ENCODE assay signal across 19 cellular contexts in the genomic region with DNA sequence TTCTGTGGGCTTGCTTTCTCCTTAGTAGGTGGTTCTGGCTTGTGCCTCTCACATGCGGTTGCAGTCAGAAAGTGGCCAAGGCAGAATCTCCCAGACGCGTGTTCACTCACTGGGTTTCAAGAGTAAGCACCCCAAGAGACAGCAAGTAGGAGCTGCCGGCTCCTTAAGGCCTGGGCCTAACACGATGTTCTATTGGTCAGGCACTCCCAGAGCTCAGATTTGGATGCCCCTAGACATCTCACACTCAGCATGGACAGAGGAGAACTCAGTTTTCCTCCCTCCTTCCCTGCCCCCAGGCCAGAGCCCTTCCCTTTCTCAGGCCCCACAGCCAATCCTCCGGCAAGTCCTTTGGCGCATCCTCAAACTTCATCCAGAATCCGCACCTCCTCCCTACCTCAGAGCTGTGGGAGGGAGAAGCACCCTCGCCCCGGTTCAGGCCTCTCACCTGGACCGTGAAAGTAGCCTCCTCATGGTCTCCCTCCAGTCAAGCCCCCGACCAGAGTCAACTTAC. TPM values are rescaled to one million over a fixed set of nuclear protein-coding genes. Genes with fewer than 3 reads are reported as not detected.
A peak's percentile ranks its signal among the peaks of the same experiment; 100 is the strongest.
DNase-seq lines count a peak whose midpoint lies in the region; ATAC-seq, FAIRE-seq and TF ChIP-seq lines count a peak whose summit lies in the region.
"Had no signal": no experiment of that assay in that cellular context is flagged by ENCODE, and none has a peak within 500 bp of the region (broad histone marks: within the 10 kb centered on the region; RNA-seq: fewer than 3 reads in every experiment).

No MANE protein-coding gene starts in this region.

- DNase-seq in activated CD4-positive, alpha-beta T cell treated with anti-CD3 and anti-CD28 coated beads for 36 hours, result no peak
- DNase-seq in activated CD4-positive, alpha-beta T cell treated with anti-CD3 and anti-CD28 coated beads, Interleukin-2, amount 50 U/mL, for 4 hours, result no peak
- DNase-seq in CD8-positive, alpha-beta T cell, result peak in 1 of 7 experiments; percentile 45
- DNase-seq in H1 (ENCODE audit: low read depth in 1 of 2, low spot score in 2 of 2) (no peak), posterior vena cava (ENCODE audit: low spot score) (peak; percentile 61), HCEC 1CT (no peak), SW480 (ENCODE audit: low spot score) (no peak)
- DNase-seq: Kasumi-1; left cardiac atrium; NCI-H748 treated with DMSO at 0.1 percent for 48 hours; retina; SHP77; stimulated activated CD4-positive, alpha-beta T cell treated with anti-CD3 and anti-CD28 coated beads, Interleukin-2, amount 100 ng/mL, for 24 hours had no signal

- H3K27me3 Mint-ChIP-seq in activated CD4-positive, alpha-beta T cell treated with anti-CD3 and anti-CD28 coated beads for 36 hours, result no peaks in the 10 kb centered on the region
- no peaks in the 10 kb centered on the region for H3K27me3 Mint-ChIP-seq in CD8-positive, alpha-beta T cell (ENCODE audit: low read depth)

- no peak overlapping the region for H2BK15ac ChIP-seq in H1 (ENCODE audit: low read length)

- no peak overlapping the region for H2BK12ac ChIP-seq in H1 (ENCODE audit: low read depth, low read length)

- FAIRE-seq in H1 (lab: Jason Lieb, UNC), result no peak

- TF ChIP-seq POLR2A in H1 (IDR thresholded peaks at IDR 0.05; ENCODE audit: control extremely low read depth in 1 of 2, low read depth in 2 of 2, low read length in 2 of 2), result no peak

- no peaks in the 10 kb centered on the region for H3K9me3 ChIP-seq in CD8-positive, alpha-beta T cell (ENCODE audit: low read length)
- peaks cover 4% of the 10 kb centered on the region in 2 experiments; a peak in 1 of 4 replicates for H3K9me3 ChIP-seq in H1 (ENCODE audit: insufficient read depth in 2 of 2, low read depth in 1 of 2, low read length in 1 of 2)

- H2BK20ac ChIP-seq in H1 (ENCODE audit: low read length), result peak overlapping the region; percentile 92; the same call in 1 of the 2 replicates

- H3K36me3 Mint-ChIP-seq in activated CD4-positive, alpha-beta T cell treated with anti-CD3 and anti-CD28 coated beads for 36 hours (ENCODE audit: low read depth), result peaks cover 49% of the 10 kb centered on the region
- H3K36me3 Mint-ChIP-seq in CD8-positive, alpha-beta T cell, result peaks cover 41% of the 10 kb centered on the region
- H3K36me3 Mint-ChIP-seq: brain had no signal

- H3K27me3 ChIP-seq in CD8-positive, alpha-beta T cell (ENCODE audit: insufficient read depth, low read length), result no peaks in the 10 kb centered on the region
- no peaks in the 10 kb centered on the region for H3K27me3 ChIP-seq in H1 (replicated peaks in 1 of 4; ENCODE audit: control insufficient read depth in 3 of 4, extremely low read depth in 1 of 4, insufficient read depth in 3 of 4, low read length in 3 of 4)
- H3K27me3 ChIP-seq: hepatocyte, tibial artery had no signal

- no peaks in the 10 kb centered on the region for H3K79me2 ChIP-seq in H1 (ENCODE audit: control insufficient read depth in 1 of 2, insufficient read depth in 2 of 2, low read length in 2 of 2)
- H3K79me2 ChIP-seq: hepatocyte had no signal

- peaks cover 11% of the 10 kb centered on the region for H3K9me3 Mint-ChIP-seq in activated CD4-positive, alpha-beta T cell treated with anti-CD3 and anti-CD28 coated beads for 36 hours (ENCODE audit: low read depth)
- H3K9me3 Mint-ChIP-seq in CD8-positive, alpha-beta T cell, result no peaks in the 10 kb centered on the region

- H4K20me1 ChIP-seq in H1 (replicated peaks in 1 of 2; ENCODE audit: control insufficient read depth in 1 of 2, insufficient read depth in 2 of 2, low read length in 2 of 2), result no peaks in the 10 kb centered on the region

- H3K4me3 Mint-ChIP-seq in activated CD4-positive, alpha-beta T cell treated with anti-CD3 and anti-CD28 coated beads for 36 hours, result no peak overlapping the region
- H3K4me3 Mint-ChIP-seq in CD8-positive, alpha-beta T cell, result no peak overlapping the region
- H3K4me3 Mint-ChIP-seq: brain had no signal

- no peak overlapping the region for H3K4me2 ChIP-seq in H1 (ENCODE audit: insufficient read depth in 1 of 2, low read depth in 2 of 2, low read length in 2 of 2)
- H3K4me2 ChIP-seq: hepatocyte had no signal

- H3K27ac Mint-ChIP-seq in activated CD4-positive, alpha-beta T cell treated with anti-CD3 and anti-CD28 coated beads for 36 hours, result peak overlapping the region; percentile 72
- peak overlapping the region; percentile 76 for H3K27ac Mint-ChIP-seq in CD8-positive, alpha-beta T cell

- no peak overlapping the region for H2BK120ac ChIP-seq in H1 (replicated peaks; ENCODE audit: low read depth, low read length)

- no peak overlapping the region for H3K14ac ChIP-seq in H1 (ENCODE audit: insufficient read length)

- no peak overlapping the region for H3K27ac ChIP-seq in CD8-positive, alpha-beta T cell (ENCODE audit: low read depth, low read length)
- no peak overlapping the region for H3K27ac ChIP-seq in H1 (ENCODE audit: low read depth, low read length)
- H3K27ac ChIP-seq: hepatocyte, tibial artery had no signal

- TF ChIP-seq RAD21 in H1 (IDR thresholded peaks at IDR 0.05 in 1 of 2, conservative IDR thresholded peaks at IDR 0.05 in 1 of 2; ENCODE audit: low read depth in 2 of 2, low read length in 2 of 2), result no peak

- 91% methylated on average over 8 of the region's 12 CpGs; no CpG with 5 or more reads in 1 of the 2 experiments for WGBS in H1 (ENCODE audit: extremely low coverage in 1 of 2, insufficient coverage in 1 of 2, insufficient read length in 1 of 2, insufficient replicate concordance in 2 of 2, low coverage in 1 of 2, low lambda C conversion rate in 2 of 2, missing lambda C conversion rate in 1 of 2), 2 experiments

- CTCF ChIA-PET in activated CD4-positive, alpha-beta T cell treated with anti-CD3 and anti-CD28 coated beads for 36 hours (lab: Charles Lee), result interaction anchor here (0.6 to 1.1 kb wide), 4 partner anchors 16 to 413 kb away, joined by 3 read pairs; no protein-coding TSS in a partner anchor
- CTCF ChIA-PET in CD8-positive, alpha-beta T cell (lab: Charles Lee), result interaction anchor here (0.9 to 2.7 kb wide), 3 partner anchors 19 to 86 kb away, joined by 3 to 12 read pairs (median 8); no protein-coding TSS in a partner anchor
- CTCF ChIA-PET in H1 (lab: Charles Lee; ENCODE audit: partially characterized antibody), result interaction anchor here (0.6 to 1.4 kb wide), 6 partner anchors 8 to 86 kb away, joined by 3 to 4 read pairs (median 3); no protein-coding TSS in a partner anchor

- no peak overlapping the region for H4K5ac ChIP-seq in H1 (ENCODE audit: insufficient read length, low read depth, low read length)

- no peak for ATAC-seq in activated CD4-positive, alpha-beta T cell treated with anti-CD3 and anti-CD28 coated beads for 36 hours
- ATAC-seq in CD8-positive, alpha-beta T cell, result no peak
- ATAC-seq in GM19328 (IDR thresholded peaks at IDR 0.05; ENCODE audit: unreplicated experiment), result no peak
- ATAC-seq: left cardiac atrium had no signal

- H3K56ac ChIP-seq in H1 (replicated peaks; ENCODE audit: insufficient read length, low read depth, low read length), result no peak overlapping the region

- H2AK5ac ChIP-seq in H1 (ENCODE audit: low read depth, low read length), result no peak overlapping the region

- H2BK5ac ChIP-seq in H1 (ENCODE audit: low read depth, low read length), result no peak overlapping the region

- POLR2A ChIA-PET in activated CD4-positive, alpha-beta T cell treated with anti-CD3 and anti-CD28 coated beads for 36 hours (lab: Charles Lee), result no interaction called here
- POLR2A ChIA-PET in CD8-positive, alpha-beta T cell (lab: Charles Lee), result interaction anchor here (2.0 kb wide), 1 partner anchor 25 kb away, joined by 6 read pairs; no protein-coding TSS in a partner anchor
- POLR2A ChIA-PET in H1 (lab: Charles Lee; ENCODE audit: partially characterized antibody), result interaction anchor here (1.2 kb wide), 1 partner anchor 30 kb away, joined by 3 read pairs; no protein-coding TSS in a partner anchor

- no peak for TF ChIP-seq CTCF in CD8-positive, alpha-beta T cell (IDR thresholded peaks at IDR 0.05)
- no peak for TF ChIP-seq CTCF in H1 (IDR thresholded peaks at IDR 0.05; ENCODE audit: control extremely low read depth in 1 of 3, insufficient read depth in 1 of 3, low read depth in 1 of 3, low read length in 3 of 3)

- H2AFZ ChIP-seq in H1 (ENCODE audit: low read length), result no peak overlapping the region
- H2AFZ ChIP-seq: hepatocyte had no signal

- H4K91ac ChIP-seq in H1 (replicated peaks; ENCODE audit: insufficient read length, low read length), result no peak overlapping the region

- no peak overlapping the region for H3K9ac ChIP-seq in H1 (replicated peaks in 1 of 4; ENCODE audit: extremely low read depth in 1 of 4, low read depth in 3 of 4, low read length in 3 of 4)

- no peak overlapping the region for H3K4ac ChIP-seq in H1 (replicated peaks; ENCODE audit: insufficient read length, low read depth, low read length)

- peaks cover 68% of the 10 kb centered on the region for H3K4me1 Mint-ChIP-seq in activated CD4-positive, alpha-beta T cell treated with anti-CD3 and anti-CD28 coated beads for 36 hours
- H3K4me1 Mint-ChIP-seq in CD8-positive, alpha-beta T cell (ENCODE audit: low read depth), result peaks cover 41% of the 10 kb centered on the region

- H3K4me3 ChIP-seq in CD8-positive, alpha-beta T cell (ENCODE audit: low read depth, low read length), result no peak overlapping the region
- no peak overlapping the region for H3K4me3 ChIP-seq in H1 (ENCODE audit: extremely low read depth in 1 of 4, insufficient read depth in 2 of 4, low read depth in 3 of 4, low read length in 4 of 4)
- H3K4me3 ChIP-seq: hepatocyte, tibial artery had no signal

- intact Hi-C loops in activated CD4-positive, alpha-beta T cell treated with anti-CD3 and anti-CD28 coated beads for 36 hours (cut with DNase I, micrococcal nuclease), result no loop called here
- intact Hi-C loops in CD8-positive, alpha-beta T cell (cut with DNase I, micrococcal nuclease), result no loop called here
- intact Hi-C loops in posterior vena cava (cut with DNase I), result no loop called here

- no peaks in the 10 kb centered on the region for H3K79me1 ChIP-seq in H1 (ENCODE audit: low read depth, low read length)

- TF ChIP-seq EP300 in H1 (IDR thresholded peaks at IDR 0.05; ENCODE audit: borderline replicate concordance in 1 of 2, low read depth in 2 of 2, low read length in 2 of 2), result no peak

- H3K23ac ChIP-seq in H1 (ENCODE audit: insufficient read length), result no peak overlapping the region

- peak overlapping the region; percentile 48; the same call in 1 of the 2 replicates for H3K18ac ChIP-seq in H1 (ENCODE audit: extremely low read depth, low read length)

- H3K36me3 ChIP-seq in CD8-positive, alpha-beta T cell (ENCODE audit: insufficient read depth, low read length), result peaks cover 13% of the 10 kb centered on the region
- H3K36me3 ChIP-seq in H1 (ENCODE audit: control insufficient read depth in 2 of 4, insufficient read depth in 4 of 4, low read length in 3 of 4), result no peaks in the 10 kb centered on the region

- no peaks in the 10 kb centered on the region for H3K23me2 ChIP-seq in H1 (ENCODE audit: low read depth, low read length)

- H4K8ac ChIP-seq in H1 (ENCODE audit: extremely low read depth, insufficient read depth, low read length), result no peak overlapping the region

- peaks cover 21% of the 10 kb centered on the region for H3K4me1 ChIP-seq in CD8-positive, alpha-beta T cell (ENCODE audit: insufficient read depth, low read length)
- H3K4me1 ChIP-seq in H1 (replicated peaks in 1 of 4; ENCODE audit: control insufficient read depth in 3 of 4, insufficient read depth in 4 of 4, low read length in 3 of 4), result peaks cover 0 to 3% (median under 1%) of the 10 kb centered on the region in 4 experiments; a peak in 3 of 7 replicates

RNA-seq across cellular contexts. Expression of gene CARD19, which starts 6.5 kb away (rescaled TPM):
- 10 to 100 TPM; 39.6 to 44.4 TPM for total RNA-seq in activated CD4-positive, alpha-beta T cell treated with anti-CD3 and anti-CD28 coated beads for 36 hours
- total RNA-seq in CD8-positive, alpha-beta T cell, result 10 to 100 TPM; 72.1 to 78.0 TPM
- 21.2 and 27.7 TPM in 2 replicates for total RNA-seq in H1 (2021; fragmentation: NEBNext Ultra II Directional; extraction: Animal tissue kit (Norgen Biotek cat#: 25700))
- polyA plus RNA-seq in H1 (2011; rRNA removed), result 112 and 144 TPM in 2 replicates
- 66.2 TPM for polyA plus RNA-seq in H1 (2011; cell fraction: cytosol; rRNA removed)
- polyA plus RNA-seq in H1 (2011; cell fraction: nucleus; rRNA removed), result 57.8 TPM
- 13.4 to 28.1 TPM (median 26.0 TPM) in 4 replicates for polyA plus RNA-seq in H1 (2012, experiment 1 of 2)
- polyA plus RNA-seq in H1 (2012, experiment 2 of 2), result 36.2 TPM
- polyA plus RNA-seq in H1 (2013, experiment 1 of 2), result 30.6 TPM
- polyA plus RNA-seq in H1 (2013, experiment 2 of 2), result 30.0 TPM
- 11.7 and 13.5 TPM in 2 replicates for polyA minus RNA-seq in H1 (2011; rRNA and poly(A)+ RNA removed)
- 12.4 TPM for polyA minus RNA-seq in H1 (2011; cell fraction: cytosol; rRNA and poly(A)+ RNA removed)
- 10.4 TPM for polyA minus RNA-seq in H1 (2011; cell fraction: nucleus; rRNA and poly(A)+ RNA removed)
- total RNA-seq in posterior vena cava, result 10 to 100 TPM; 40.8 to 43.0 TPM

RNA-seq across cellular contexts. Expression of gene SUSD3, which starts 31.0 kb away (rescaled TPM):
- 10 to 100 TPM; 51.4 to 57.9 TPM for total RNA-seq in activated CD4-positive, alpha-beta T cell treated with anti-CD3 and anti-CD28 coated beads for 36 hours
- 10 to 100 TPM; 20.6 to 22.7 TPM for total RNA-seq in CD8-positive, alpha-beta T cell
- 5.5 and 6.2 TPM in 2 replicates for total RNA-seq in H1 (2021; fragmentation: NEBNext Ultra II Directional; extraction: Animal tissue kit (Norgen Biotek cat#: 25700))
- polyA plus RNA-seq in H1 (2011; rRNA removed), result 35.4 and 36.0 TPM in 2 replicates
- polyA plus RNA-seq in H1 (2011; cell fraction: cytosol; rRNA removed), result 22.6 TPM
- 16.8 TPM for polyA plus RNA-seq in H1 (2011; cell fraction: nucleus; rRNA removed)
- 6.3 to 11.3 TPM (median 8.3 TPM) in 4 replicates for polyA plus RNA-seq in H1 (2012, experiment 1 of 2)
- 10.7 TPM for polyA plus RNA-seq in H1 (2012, experiment 2 of 2)
- polyA plus RNA-seq in H1 (2013, experiment 1 of 2), result 8.2 TPM
- polyA plus RNA-seq in H1 (2013, experiment 2 of 2), result 9.4 TPM
- polyA minus RNA-seq in H1 (2011; rRNA and poly(A)+ RNA removed), result 5.2 and 7.2 TPM in 2 replicates
- polyA minus RNA-seq in H1 (2011; cell fraction: cytosol; rRNA and poly(A)+ RNA removed), result 8.8 TPM
- 7.3 TPM for polyA minus RNA-seq in H1 (2011; cell fraction: nucleus; rRNA and poly(A)+ RNA removed)
- 1 to 10 TPM; 1.4 to 5.2 TPM for total RNA-seq in posterior vena cava
- total RNA-seq: A172, G401 had no signal

RNA-seq across cellular contexts. Expression of gene NINJ1, which starts 44.5 kb away (rescaled TPM):
- 100 to 1,000 TPM in 1 of 2 experiments, 10 to 100 TPM in 1; 77.4 to 108 TPM for total RNA-seq in activated CD4-positive, alpha-beta T cell treated with anti-CD3 and anti-CD28 coated beads for 36 hours
- 100 to 1,000 TPM; 214 to 229 TPM for total RNA-seq in CD8-positive, alpha-beta T cell
- total RNA-seq in H1 (2021; fragmentation: NEBNext Ultra II Directional; extraction: Animal tissue kit (Norgen Biotek cat#: 25700)), result 28.2 TPM in 2 replicates
- 65.6 and 88.0 TPM in 2 replicates for polyA plus RNA-seq in H1 (2011; rRNA removed)
- polyA plus RNA-seq in H1 (2011; cell fraction: cytosol; rRNA removed), result 45.5 TPM
- 45.0 TPM for polyA plus RNA-seq in H1 (2011; cell fraction: nucleus; rRNA removed)
- polyA plus RNA-seq in H1 (2012, experiment 1 of 2), result 32.2 to 46.6 TPM (median 40.1 TPM) in 4 replicates
- 36.1 TPM for polyA plus RNA-seq in H1 (2012, experiment 2 of 2)
- 32.5 TPM for polyA plus RNA-seq in H1 (2013, experiment 1 of 2)
- polyA plus RNA-seq in H1 (2013, experiment 2 of 2), result 34.8 TPM
- 13.6 and 14.1 TPM in 2 replicates for polyA minus RNA-seq in H1 (2011; rRNA and poly(A)+ RNA removed)
- 17.8 TPM for polyA minus RNA-seq in H1 (2011; cell fraction: cytosol; rRNA and poly(A)+ RNA removed)
- 19.2 TPM for polyA minus RNA-seq in H1 (2011; cell fraction: nucleus; rRNA and poly(A)+ RNA removed)
- total RNA-seq in posterior vena cava, result 10 to 100 TPM; 30.6 to 39.5 TPM
